ENCODE assay signal across 9 cellular contexts in genomic region chr21:21101911-21102310, GRCh38.
A peak's percentile ranks its signal among the peaks of the same experiment; 100 is the strongest.
DNase-seq lines count a peak whose midpoint lies in the region; ATAC-seq and TF ChIP-seq lines count a peak whose summit lies in the region.
"Had no signal": no experiment of that assay in that cellular context is flagged by ENCODE, and none has a peak within 500 bp of the region (broad histone marks: within the 10 kb centered on the region; RNA-seq: fewer than 3 reads in every experiment).

No MANE protein-coding gene starts in this region.

- no peaks in the 10 kb centered on the region for H3K36me3 Mint-ChIP-seq in natural killer cell
- no peaks in the 10 kb centered on the region for H3K36me3 Mint-ChIP-seq in activated naive CD8-positive, alpha-beta T cell treated with anti-CD3 and anti-CD28 coated beads, Interleukin-2, amount 50 U/mL, for 24 hours (ENCODE audit: low read depth)

- peaks cover 5 to 6% of the 10 kb centered on the region in 2 donors for H3K9me3 Mint-ChIP-seq in natural killer cell
- no peaks in the 10 kb centered on the region for H3K9me3 Mint-ChIP-seq in activated naive CD8-positive, alpha-beta T cell treated with anti-CD3 and anti-CD28 coated beads, Interleukin-2, amount 50 U/mL, for 24 hours
- H3K9me3 Mint-ChIP-seq: activated B cell treated with CpG ODN at 0.5 μM for 24 hours had no signal

- H3K27me3 Mint-ChIP-seq in natural killer cell (ENCODE audit: low read depth in 2 of 2): no peaks in the 10 kb centered on the region
- no peaks in the 10 kb centered on the region for H3K27me3 Mint-ChIP-seq in activated naive CD8-positive, alpha-beta T cell treated with anti-CD3 and anti-CD28 coated beads, Interleukin-2, amount 50 U/mL, for 24 hours
- H3K27me3 Mint-ChIP-seq: activated B cell treated with CpG ODN at 0.5 μM for 24 hours had no signal

- no peak overlapping the region for H3K27ac Mint-ChIP-seq in natural killer cell
- H3K27ac Mint-ChIP-seq in activated naive CD8-positive, alpha-beta T cell treated with anti-CD3 and anti-CD28 coated beads, Interleukin-2, amount 50 U/mL, for 24 hours: no peak overlapping the region
- H3K27ac Mint-ChIP-seq: activated B cell treated with CpG ODN at 0.5 μM for 24 hours had no signal

- WGBS in iPS DF 6.9 (ENCODE audit: insufficient coverage, insufficient read length): no CpG with 5 or more reads among the region's 1 CpG

- no peaks in the 10 kb centered on the region for H3K36me3 ChIP-seq in BE2C
- no peaks in the 10 kb centered on the region for H3K36me3 ChIP-seq in iPS DF 6.9 (ENCODE audit: control insufficient read depth, insufficient read depth, low read length)

- H3K4me3 Mint-ChIP-seq in natural killer cell: no peak overlapping the region
- no peak overlapping the region for H3K4me3 Mint-ChIP-seq in activated naive CD8-positive, alpha-beta T cell treated with anti-CD3 and anti-CD28 coated beads, Interleukin-2, amount 50 U/mL, for 24 hours
- H3K4me3 Mint-ChIP-seq: activated B cell treated with CpG ODN at 0.5 μM for 24 hours had no signal

- H3K27ac ChIP-seq in iPS DF 6.9 (ENCODE audit: low read length): no peak overlapping the region

- ATAC-seq in natural killer cell (no peak), GM18498 (IDR thresholded peaks at IDR 0.05; ENCODE audit: unreplicated experiment) (no peak)
- ATAC-seq in activated naive CD8-positive, alpha-beta T cell treated with anti-CD3 and anti-CD28 coated beads, Interleukin-2, amount 50 U/mL, for 24 hours: no peak

- H3K4me1 ChIP-seq in BE2C: peaks cover 2% of the 10 kb centered on the region; the same call in 1 of the 2 replicates
- H3K4me1 ChIP-seq in iPS DF 6.9 (ENCODE audit: control insufficient read depth, insufficient read depth, low read length): no peaks in the 10 kb centered on the region

- intact Hi-C loops in natural killer cell (cut with micrococcal nuclease): no loop called here

- H3K4me1 Mint-ChIP-seq in natural killer cell: no peaks in the 10 kb centered on the region
- H3K4me1 Mint-ChIP-seq in activated naive CD8-positive, alpha-beta T cell treated with anti-CD3 and anti-CD28 coated beads, Interleukin-2, amount 50 U/mL, for 24 hours: no peaks in the 10 kb centered on the region
- H3K4me1 Mint-ChIP-seq: activated B cell treated with CpG ODN at 0.5 μM for 24 hours had no signal

- no peaks in the 10 kb centered on the region for H3K27me3 ChIP-seq in BE2C
- H3K27me3 ChIP-seq in iPS DF 6.9 (ENCODE audit: control insufficient read depth, insufficient read depth, low read length): no peaks in the 10 kb centered on the region

- H3K9me3 ChIP-seq in BE2C (no peaks in the 10 kb centered on the region), iPS DF 6.9 (ENCODE audit: control insufficient read depth, insufficient read depth, low read length) (no peaks in the 10 kb centered on the region)

- H3K4me3 ChIP-seq in BE2C (ENCODE audit: low read depth, low read length): no peak overlapping the region
- H3K4me3 ChIP-seq in iPS DF 6.9 (ENCODE audit: low read length): no peak overlapping the region

- DNase-seq in BE2C (peak; percentile 55), M059J (ENCODE audit: low read depth) (peak; percentile 63), SKM-1 treated with dmso at 0.1 percent for 144 hours (lab: John Stamatoyannopoulos, UW; ENCODE audit: unreplicated experiment) (peak; percentile 71), iPS DF 6.9 (ENCODE audit: low read depth, low spot score) (peak; percentile 52), natural killer cell (no peak)
- DNase-seq in activated effector memory CD4-positive, alpha-beta T cell treated with Interleukin-2 at 50 U/mL for 16 hours: no peak
- no peak for DNase-seq in activated naive CD8-positive, alpha-beta T cell treated with anti-CD3 and anti-CD28 coated beads, Interleukin-2, amount 50 U/mL, for 24 hours
- DNase-seq: activated B cell treated with CpG ODN at 0.5 μM for 24 hours had no signal

- TF ChIP-seq CTCF in BE2C (IDR thresholded peaks at IDR 0.05; ENCODE audit: low read depth, low read length) (peak; percentile 85), natural killer cell (IDR thresholded peaks at IDR 0.05) (no peak)

Comparison
In these comparisons a context has a peak if more than half of its experiments do, and no peak if none do; other contexts are left out.
1. DNase-seq: peak in BE2C (single experiment), M059J (single experiment), SKM-1 treated with dmso at 0.1 percent for 144 hours (single experiment) and iPS DF 6.9 (single experiment); none in natural killer cell (single experiment), activated effector memory CD4-positive, alpha-beta T cell treated with Interleukin-2 at 50 U/mL for 16 hours (single experiment) and activated naive CD8-positive, alpha-beta T cell treated with anti-CD3 and anti-CD28 coated beads, Interleukin-2, amount 50 U/mL, for 24 hours (single experiment).